ENCODE assay signal across 1 cellular context in genomic region chr20:52924411-52925271, GRCh38.
TF ChIP-seq lines count a peak whose summit lies in the region.

No MANE protein-coding gene starts in this region.

TF ChIP-seq in HepG2, 621 proteins besides CTCF, POLR2A, EP300 and RAD21 (continued from another document and continues in another):
- no peak for TF ChIP-seq SNAPC4 (CRISPR knock-in tag; IDR thresholded peaks at IDR 0.05)
- no peak for TF ChIP-seq MTERF4 (CRISPR knock-in tag; IDR thresholded peaks at IDR 0.05)
- peak; percentile 96; the same call in 1 of the 2 replicates for TF ChIP-seq TOE1 (CRISPR knock-in tag; IDR thresholded peaks at IDR 0.05)
- no peak for TF ChIP-seq KIAA2018 (CRISPR knock-in tag; IDR thresholded peaks at IDR 0.05; ENCODE audit: borderline replicate concordance)
- peak; percentile 60; the same call in 1 of the 2 replicates for TF ChIP-seq ZNF501 (CRISPR knock-in tag; IDR thresholded peaks at IDR 0.05)
- no peak; the same call in 1 of the 2 replicates for TF ChIP-seq ELF4 (CRISPR knock-in tag; IDR thresholded peaks at IDR 0.05; ENCODE audit: borderline replicate concordance)
- TF ChIP-seq NFE2L2 (IDR thresholded peaks at IDR 0.05; ENCODE audit: low read length), result peak; percentile 95
- TF ChIP-seq ZBTB40 (IDR thresholded peaks at IDR 0.05), result no peak
- TF ChIP-seq ZBTB40 (CRISPR knock-in tag; IDR thresholded peaks at IDR 0.05), result peak; percentile 89; the same call in 1 of the 2 replicates
- no peak for TF ChIP-seq ZFP91 (CRISPR knock-in tag; IDR thresholded peaks at IDR 0.05; ENCODE audit: borderline replicate concordance)
- TF ChIP-seq ATF2 (CRISPR knock-in tag; IDR thresholded peaks at IDR 0.05), result peak; percentile 95
- TF ChIP-seq ZNF597 (CRISPR knock-in tag; IDR thresholded peaks at IDR 0.05), result no peak
